12 cellular contexts compared by ENCODE assay signal in the genomic region with DNA sequence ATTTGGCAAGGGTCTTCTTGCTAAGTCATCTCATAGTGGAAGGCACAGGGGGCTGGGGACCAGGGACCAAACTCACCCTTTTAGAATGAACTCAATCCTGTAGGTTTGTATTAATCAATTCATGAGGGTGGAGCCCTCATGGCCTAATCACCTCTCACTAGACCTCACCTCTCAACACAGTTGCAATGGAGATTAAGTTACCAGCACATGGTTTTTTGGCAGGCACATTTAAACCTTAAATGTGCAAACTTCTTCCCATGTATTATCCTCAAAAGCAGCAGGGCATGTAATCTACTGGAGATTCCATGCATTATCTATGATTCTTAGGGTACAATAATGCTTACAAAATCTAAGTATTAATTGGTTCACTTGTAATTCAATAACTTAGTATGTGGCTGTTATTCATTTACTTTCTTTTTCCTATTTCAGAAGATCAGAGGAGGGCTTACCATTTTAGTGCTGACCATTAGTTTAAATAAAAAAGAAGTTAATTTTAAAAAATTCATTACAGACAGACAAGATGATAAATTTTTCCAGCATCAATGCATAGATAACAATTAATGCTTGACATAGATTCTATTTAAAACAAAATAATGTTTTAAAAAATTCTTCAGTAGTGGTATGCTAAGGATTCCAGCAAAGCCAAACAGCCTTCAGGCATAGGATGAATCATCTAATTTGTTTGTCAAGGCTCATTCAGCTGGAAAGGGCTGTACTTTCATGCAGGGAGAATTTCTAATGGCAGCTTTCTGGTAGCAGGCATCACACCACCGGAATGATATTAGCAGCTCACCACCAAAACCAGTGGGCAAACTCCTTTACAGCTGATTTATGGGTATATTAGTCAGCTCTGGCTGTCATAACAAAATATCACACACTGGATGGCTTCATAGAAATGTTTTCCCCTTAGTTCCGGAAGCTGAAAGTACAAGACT.
A peak's percentile ranks its signal among the peaks of the same experiment; 100 is the strongest.
DNase-seq lines count a peak whose midpoint lies in the region; ATAC-seq, FAIRE-seq and TF ChIP-seq lines count a peak whose summit lies in the region.
"Had no signal": no experiment of that assay in that cellular context is flagged by ENCODE, and none has a peak within 500 bp of the region (broad histone marks: within the 10 kb centered on the region; RNA-seq: fewer than 3 reads in every experiment).

No MANE protein-coding gene starts in this region.

- BruUV-seq in HepG2 (replicated peaks; lab: Mats Ljungman, UMichigan), result no TSS peak

- H3K4me3 ChIP-seq in HepG2 (replicated peaks in 1 of 3; ENCODE audit: insufficient read depth in 1 of 3, low read depth in 2 of 3, low read length in 3 of 3) (no peak overlapping the region), right lobe of liver (no peak overlapping the region), MM.1S (ENCODE audit: low read length) (no peak overlapping the region)
- H3K4me3 ChIP-seq: coronary artery had no signal

- TF ChIP-seq POLR2A in HepG2 (IDR thresholded peaks at IDR 0.05; ENCODE audit: insufficient read depth in 1 of 2, low read depth in 2 of 2, low read length in 2 of 2), result no peak
- no peak for TF ChIP-seq POLR2A in right lobe of liver (IDR thresholded peaks at IDR 0.05)

- H3K36me3 ChIP-seq in HepG2 (replicated peaks in 1 of 2; ENCODE audit: control insufficient read depth in 1 of 2, insufficient read depth in 2 of 2, low read length in 2 of 2) (no peaks in the 10 kb centered on the region), right lobe of liver (no peaks in the 10 kb centered on the region), MM.1S (replicated peaks; ENCODE audit: insufficient read depth, low read length) (no peaks in the 10 kb centered on the region)

- H2AFZ ChIP-seq in HepG2 (ENCODE audit: low read length), result no peak overlapping the region
- no peak overlapping the region for H2AFZ ChIP-seq in MM.1S (ENCODE audit: low read length)

- H3K9ac ChIP-seq in HepG2 (ENCODE audit: insufficient read depth, low read depth, low read length), result no peak overlapping the region
- no peak overlapping the region for H3K9ac ChIP-seq in MM.1S (ENCODE audit: low read length)

- H3K9me3 ChIP-seq in HepG2 (ENCODE audit: low read length), result no peaks in the 10 kb centered on the region
- H3K9me3 ChIP-seq in right lobe of liver, result no peaks in the 10 kb centered on the region
- no peaks in the 10 kb centered on the region for H3K9me3 ChIP-seq in MM.1S (replicated peaks; ENCODE audit: insufficient read depth, low read length)

- H3K4me1 ChIP-seq in HepG2 (ENCODE audit: insufficient read depth, low read length) (peaks cover 20% of the 10 kb centered on the region), right lobe of liver (no peaks in the 10 kb centered on the region), MM.1S (ENCODE audit: low read length) (no peaks in the 10 kb centered on the region)

- in situ Hi-C loops in HepG2 (cut with HindIII; ENCODE audit: extremely low pct_ligation_motif_present, low pct_unique_long_range_greater_than_20kb), result no loop called here
- in situ Hi-C loops in SK-MEL-5 (cut with HindIII; ENCODE audit: low pct_unique_long_range_greater_than_20kb, low sequenced_read_pairs), result no loop called here

- no peaks in the 10 kb centered on the region for H3K79me2 ChIP-seq in HepG2 (ENCODE audit: insufficient read depth, low read length)
- H3K79me2 ChIP-seq in MM.1S (ENCODE audit: low read length), result no peaks in the 10 kb centered on the region

- 59% methylated on average over 2 of the region's 2 CpGs for WGBS in HepG2 (ENCODE audit: low lambda C conversion rate)
- 100% methylated on average over 1 of the region's 2 CpGs for WGBS in right lobe of liver (ENCODE audit: insufficient coverage, low coverage, low lambda C conversion rate, missing lambda C conversion rate)

- no peaks in the 10 kb centered on the region for H4K20me1 ChIP-seq in HepG2 (ENCODE audit: insufficient read depth, low read length)
- H4K20me1 ChIP-seq in MM.1S (ENCODE audit: insufficient read depth, low read length), result no peaks in the 10 kb centered on the region

- TF ChIP-seq RAD21 in HepG2 (CRISPR knock-in tag; IDR thresholded peaks at IDR 0.05), result no peak

- H3K4me2 ChIP-seq in HepG2 (ENCODE audit: low read depth, low read length) (no peak overlapping the region), MM.1S (ENCODE audit: low read depth, low read length) (no peak overlapping the region)

- H3K27ac ChIP-seq in HepG2 (ENCODE audit: extremely low read length, insufficient read depth, low read length), result no peak overlapping the region
- H3K27ac ChIP-seq in right lobe of liver, result no peak overlapping the region
- H3K27ac ChIP-seq in MM.1S (ENCODE audit: low read length), result no peak overlapping the region
- H3K27ac ChIP-seq: coronary artery had no signal

- TF ChIP-seq EP300 in HepG2 (IDR thresholded peaks at IDR 0.05; ENCODE audit: low read depth in 2 of 2, low read length in 2 of 2) (no peak), HepG2 (CRISPR knock-in tag; IDR thresholded peaks at IDR 0.05; ENCODE audit: borderline replicate concordance) (no peak)

- ATAC-seq in HepG2, result no peak; the same call in 2 of the 3 replicates
- ATAC-seq in right lobe of liver, result no peak
- ATAC-seq: left lobe of liver had no signal

- CTCF ChIA-PET in HepG2 (lab: Yijun Ruan, JAX; ENCODE audit: low intra/inter-chr PET ratio, low total read pairs), result no interaction called here

- DNase-seq in HepG2 (ENCODE audit: low spot score), result peak; percentile 50
- no peak for DNase-seq in right lobe of liver
- peak; percentile 64 for DNase-seq in SK-MEL-5 (ENCODE audit: low read depth, low spot score)
- peak; percentile 57 for DNase-seq in glomerular visceral epithelial cell (ENCODE audit: extremely low spot score)
- DNase-seq in NOMO-1 treated with dmso at 0.1 percent for 144 hours (lab: John Stamatoyannopoulos, UW; ENCODE audit: unreplicated experiment), result no peak
- DNase-seq in MM.1S, result no peak
- no peak for DNase-seq in HuH-7.5 (ENCODE audit: low spot score)
- no peak for DNase-seq in NCI-H1105 treated with DMSO at 0.1 percent for 48 hours (lab: John Stamatoyannopoulos, UW)
- DNase-seq: CD4-positive, CD25-positive, alpha-beta regulatory T cell; stimulated activated CD4-positive, alpha-beta T cell treated with anti-CD3 and anti-CD28 coated beads, Interleukin-4, amount 100 ng/mL, for 24 hours had no signal

- no peak for FAIRE-seq in HepG2 (lab: Jason Lieb, UNC)

- H3F3A ChIP-seq in MM.1S (ENCODE audit: insufficient read depth, low read length), result no peaks in the 10 kb centered on the region

- H3K9me2 ChIP-seq in MM.1S (replicated peaks; ENCODE audit: insufficient read depth, low read length), result no peaks in the 10 kb centered on the region

- TF ChIP-seq CTCF in HepG2 (CRISPR knock-in tag; IDR thresholded peaks at IDR 0.05), result no peak
- no peak for TF ChIP-seq CTCF in right lobe of liver (IDR thresholded peaks at IDR 0.05)
- no peak for TF ChIP-seq CTCF in MM.1S (IDR thresholded peaks at IDR 0.05; ENCODE audit: low read length)

- intact Hi-C loops in HepG2 (cut with micrococcal nuclease; ENCODE audit: unreplicated experiment) (no loop called here), right lobe of liver (cut with DNase I) (no loop called here)

- POLR2A ChIA-PET in HepG2 (lab: Yijun Ruan, JAX), result no interaction called here

- no peaks in the 10 kb centered on the region for H3K27me3 ChIP-seq in HepG2 (ENCODE audit: control insufficient read depth in 1 of 2, insufficient read depth in 2 of 2, low read length in 2 of 2)
- H3K27me3 ChIP-seq in right lobe of liver, result no peaks in the 10 kb centered on the region
- H3K27me3 ChIP-seq in MM.1S (replicated peaks; ENCODE audit: insufficient read depth, low read length), result no peaks in the 10 kb centered on the region

TF ChIP-seq in HepG2, 621 proteins besides CTCF, POLR2A, EP300 and RAD21:
- TF ChIP-seq FOSL2 (CRISPR knock-in tag; IDR thresholded peaks at IDR 0.05), result peak; percentile 79
- no peak for TF ChIP-seq ZSCAN25 (CRISPR knock-in tag; IDR thresholded peaks at IDR 0.05)

Comparison
In these comparisons a context has a peak if more than half of its experiments do, and no peak if none do; other contexts are left out.
1. DNase-seq: peak in HepG2 (single experiment), SK-MEL-5 (single experiment) and glomerular visceral epithelial cell (single experiment); none in right lobe of liver (0 of 3), NOMO-1 treated with dmso at 0.1 percent for 144 hours (single experiment), MM.1S (single experiment), HuH-7.5 (single experiment) and NCI-H1105 treated with DMSO at 0.1 percent for 48 hours (single experiment).